ENCODE assay signal across 8 cellular contexts in genomic region chr15:100902436-100903190, GRCh38. TPM values are rescaled to one million over a fixed set of nuclear protein-coding genes. Genes with fewer than 3 reads are reported as not detected.
DNase-seq lines count a peak whose midpoint lies in the region; ATAC-seq, FAIRE-seq and TF ChIP-seq lines count a peak whose summit lies in the region.

No MANE protein-coding gene starts in this region.

- H3K4me3 Mint-ChIP-seq in astrocyte (ENCODE audit: unreplicated experiment) (no peak overlapping the region), type B pancreatic cell (no peak overlapping the region)
- H3K4me3 Mint-ChIP-seq in stimulated activated naive B cell treated with anti-CD40 and anti-IgM and Interleukin-4, amounts not matched to agents 10 μg/mL and 1 μg/mL and 100 μg/mL, for 72 hours = peak overlapping the region; percentile 21 to 49

- H3K79me2 ChIP-seq in astrocyte (ENCODE audit: insufficient read depth, low read length) = no peaks in the 10 kb centered on the region

- H3K4me3 ChIP-seq in LNCaP clone FGC (ENCODE audit: low read depth, low read length) (peak overlapping the region; percentile 34), astrocyte (ENCODE audit: insufficient read depth, low read depth, low read length) (no peak overlapping the region), kidney (ENCODE audit: low read length in 2 of 2) (peak overlapping the region; percentile 39 to 40)

- H3K4me1 Mint-ChIP-seq in astrocyte (ENCODE audit: low read depth, unreplicated experiment) = no peaks in the 10 kb centered on the region
- peaks cover 5 to 7% of the 10 kb centered on the region in 2 donors for H3K4me1 Mint-ChIP-seq in stimulated activated naive B cell treated with anti-CD40 and anti-IgM and Interleukin-4, amounts not matched to agents 10 μg/mL and 1 μg/mL and 100 μg/mL, for 72 hours
- H3K4me1 Mint-ChIP-seq in type B pancreatic cell (ENCODE audit: unreplicated experiment) = peaks cover 29% of the 10 kb centered on the region

- H3K36me3 Mint-ChIP-seq in astrocyte (ENCODE audit: low read depth, unreplicated experiment) (no peaks in the 10 kb centered on the region), type B pancreatic cell (no peaks in the 10 kb centered on the region)
- H3K36me3 Mint-ChIP-seq in stimulated activated naive B cell treated with anti-CD40 and anti-IgM and Interleukin-4, amounts not matched to agents 10 μg/mL and 1 μg/mL and 100 μg/mL, for 72 hours = no peaks in the 10 kb centered on the region

- intact Hi-C loops in kidney (cut with DNase I) = no loop called here

- peak overlapping the region; percentile 37 for H3K9ac ChIP-seq in astrocyte (ENCODE audit: low read length)
- H3K9ac ChIP-seq in kidney (ENCODE audit: low read length in 2 of 2) = no peak overlapping the region

- H3K9me3 ChIP-seq in astrocyte (ENCODE audit: insufficient read depth, low read depth, low read length) (no peaks in the 10 kb centered on the region), kidney (ENCODE audit: control insufficient read depth in 1 of 2, low read length in 2 of 2) (no peaks in the 10 kb centered on the region)

- H2AFZ ChIP-seq in astrocyte (ENCODE audit: low read depth, low read length) = peak overlapping the region; percentile 79

- no peaks in the 10 kb centered on the region for H3K27me3 ChIP-seq in astrocyte (ENCODE audit: insufficient read depth, low read length)

- FAIRE-seq in astrocyte (lab: Jason Lieb, UNC) (no peak), kidney (lab: Jason Lieb, UNC) (no peak)

- no peak for TF ChIP-seq CTCF in LNCaP clone FGC (IDR thresholded peaks at IDR 0.05; ENCODE audit: control insufficient read depth, extremely low read depth, insufficient read depth)
- no peak for TF ChIP-seq CTCF in astrocyte (IDR thresholded peaks at IDR 0.05; ENCODE audit: insufficient read depth, low read depth, low read length)
- no peak for TF ChIP-seq CTCF in kidney (IDR thresholded peaks at IDR 0.05; ENCODE audit: borderline replicate concordance, extremely low read depth, insufficient read depth)
- no peak for TF ChIP-seq CTCF in type B pancreatic cell (conservative IDR thresholded peaks at IDR 0.05)

- H3K27ac ChIP-seq in astrocyte (ENCODE audit: low read depth, low read length) = peak overlapping the region; percentile 10
- peak overlapping the region; percentile 70 to 74 for H3K27ac ChIP-seq in kidney (ENCODE audit: low read depth in 2 of 2, low read length in 2 of 2)

- peaks cover 4% of the 10 kb centered on the region for H3K9me3 Mint-ChIP-seq in astrocyte (ENCODE audit: unreplicated experiment)
- H3K9me3 Mint-ChIP-seq in stimulated activated naive B cell treated with anti-CD40 and anti-IgM and Interleukin-4, amounts not matched to agents 10 μg/mL and 1 μg/mL and 100 μg/mL, for 72 hours = no peaks in the 10 kb centered on the region
- no peaks in the 10 kb centered on the region for H3K9me3 Mint-ChIP-seq in type B pancreatic cell

- H3K4me2 ChIP-seq in astrocyte (ENCODE audit: low read length) = peak overlapping the region; percentile 64

- H3K27me3 Mint-ChIP-seq in astrocyte (ENCODE audit: low read depth, unreplicated experiment) (peaks cover 26% of the 10 kb centered on the region), type B pancreatic cell (peaks cover 22% of the 10 kb centered on the region)
- H3K27me3 Mint-ChIP-seq in stimulated activated naive B cell treated with anti-CD40 and anti-IgM and Interleukin-4, amounts not matched to agents 10 μg/mL and 1 μg/mL and 100 μg/mL, for 72 hours = peaks cover 15 to 16% of the 10 kb centered on the region in 2 donors

- H3K36me3 ChIP-seq in astrocyte (ENCODE audit: insufficient read depth, low read length) (no peaks in the 10 kb centered on the region), kidney (ENCODE audit: control insufficient read depth in 1 of 2, insufficient read depth in 2 of 2, low read length in 2 of 2) (no peaks in the 10 kb centered on the region)

- H3K4me1 ChIP-seq in astrocyte (ENCODE audit: insufficient read depth, low read length) = peaks cover 4% of the 10 kb centered on the region
- peaks cover 0 to 8% of the 10 kb centered on the region in 2 donors for H3K4me1 ChIP-seq in kidney (ENCODE audit: control insufficient read depth in 1 of 2, insufficient read depth in 1 of 2, low read depth in 1 of 2, low read length in 2 of 2)

- no peak overlapping the region for H3K27ac Mint-ChIP-seq in astrocyte (ENCODE audit: unreplicated experiment)
- H3K27ac Mint-ChIP-seq in stimulated activated naive B cell treated with anti-CD40 and anti-IgM and Interleukin-4, amounts not matched to agents 10 μg/mL and 1 μg/mL and 100 μg/mL, for 72 hours = peak overlapping the region; percentile 37
- H3K27ac Mint-ChIP-seq in type B pancreatic cell = no peak overlapping the region

- no peaks in the 10 kb centered on the region for H4K20me1 ChIP-seq in astrocyte (ENCODE audit: insufficient read depth, low read length)

- DNase-seq in LNCaP clone FGC (ENCODE audit: low read depth) = peak; percentile 99
- peak; percentile 66 for DNase-seq in astrocyte (ENCODE audit: low read depth)
- peak; percentile 93 for DNase-seq in kidney
- no peak for DNase-seq in stimulated activated naive B cell treated with anti-CD40 and anti-IgM and Interleukin-4, amounts not matched to agents 10 μg/mL and 1 μg/mL and 100 μg/mL, for 72 hours
- no peak for DNase-seq in type B pancreatic cell (ENCODE audit: extremely low spot score, unreplicated experiment)
- no peak for DNase-seq in NCI-H1694 treated with DMSO at 0.1 percent for 48 hours (lab: John Stamatoyannopoulos, UW)

- peak; percentile 69 to 77 for ATAC-seq in stimulated activated naive B cell treated with anti-CD40 and anti-IgM and Interleukin-4, amounts not matched to agents 10 μg/mL and 1 μg/mL and 100 μg/mL, for 72 hours (replicated peaks)
- ATAC-seq in GM21717 (IDR thresholded peaks at IDR 0.05; ENCODE audit: unreplicated experiment) (no peak), HG02678 (IDR thresholded peaks at IDR 0.05; ENCODE audit: unreplicated experiment) (no peak)

RNA-seq across cellular contexts. Expression of gene LRRK1, which starts 16.5 kb away (rescaled TPM):
- total RNA-seq in astrocyte (0.41 and 0.65 TPM in 2 replicates), kidney (24.9 TPM), type B pancreatic cell (ENCODE audit: low replicate concordance) (2.0 and 4.1 TPM in 2 replicates)
- 1.1 TPM for polyA plus RNA-seq in kidney (ENCODE audit: insufficient read depth, low read depth, low replicate concordance)

RNA-seq across cellular contexts. Expression of gene ALDH1A3, which starts 23.0 kb away (rescaled TPM):
- total RNA-seq in astrocyte (0.55 and 0.95 TPM in 2 replicates), kidney (19.6 TPM), type B pancreatic cell (ENCODE audit: low replicate concordance) (13.0 and 14.4 TPM in 2 replicates)
- polyA plus RNA-seq in kidney (ENCODE audit: insufficient read depth, low read depth, low replicate concordance) = 5.4 TPM

Comparison
In these comparisons a context has a peak if more than half of its experiments do, and no peak if none do; other contexts are left out.
1. DNase-seq: peak in LNCaP clone FGC (single experiment), astrocyte (single experiment) and kidney (single experiment); none in stimulated activated naive B cell treated with anti-CD40 and anti-IgM and Interleukin-4, amounts not matched to agents 10 μg/mL and 1 μg/mL and 100 μg/mL, for 72 hours (single experiment), type B pancreatic cell (single experiment) and NCI-H1694 treated with DMSO at 0.1 percent for 48 hours (single experiment).
2. H3K4me3 Mint-ChIP-seq: peak in stimulated activated naive B cell treated with anti-CD40 and anti-IgM and Interleukin-4, amounts not matched to agents 10 μg/mL and 1 μg/mL and 100 μg/mL, for 72 hours (2 of 2); none in astrocyte (single experiment) and type B pancreatic cell (single experiment).
3. ATAC-seq: peak in stimulated activated naive B cell treated with anti-CD40 and anti-IgM and Interleukin-4, amounts not matched to agents 10 μg/mL and 1 μg/mL and 100 μg/mL, for 72 hours (2 of 2); none in GM21717 (single experiment) and HG02678 (single experiment).